Comparison of ENCODE assay signal across 9 cellular contexts in genomic region chr19:36665832-36666231, GRCh38. TPM values are rescaled to one million over a fixed set of nuclear protein-coding genes. Genes with fewer than 3 reads are reported as not detected.
DNase-seq lines count a peak whose midpoint lies in the region; ATAC-seq and TF ChIP-seq lines count a peak whose summit lies in the region.
"Had no signal": no experiment of that assay in that cellular context is flagged by ENCODE, and none has a peak within 500 bp of the region (broad histone marks: within the 10 kb centered on the region; RNA-seq: fewer than 3 reads in every experiment).

No MANE protein-coding gene starts in this region.

- POLR2A ChIA-PET in Caco-2 (lab: Charles Lee) (interaction anchor here (1.3 kb wide), 1 partner anchor 93 kb away, joined by 6 read pairs; the partner anchor contains the start of gene ZNF529), RWPE1 (lab: Yijun Ruan, JAX; ENCODE audit: low non-redundant PET) (no interaction called here)

- H3K4me1 ChIP-seq in Caco-2 (no peaks in the 10 kb centered on the region), esophagus muscularis mucosa (peaks cover 12 to 28% (median 20%) of the 10 kb centered on the region in 4 donors), ovary (ENCODE audit: insufficient read depth) (peaks cover 6% of the 10 kb centered on the region)

- intact Hi-C loops in Caco-2 (cut with micrococcal nuclease; ENCODE audit: unreplicated experiment) (loop anchor here (1.0 to 10.0 kb wide), 5 partner anchors 21 to 451 kb away; partner anchors contain the start of genes ZNF146, ZNF529, ZNF565 and ZNF566), esophagus muscularis mucosa (cut with DNase I) (loop anchor here (10.0 kb wide), 1 partner anchor 91 kb away; the partner anchor contains the start of gene ZNF529), ovary (cut with DNase I) (no loop called here)

- CTCF ChIA-PET in Caco-2 (lab: Charles Lee), result no interaction called here
- CTCF ChIA-PET in RWPE1 (lab: Yijun Ruan, JAX), result interaction anchor here (0.8 kb wide), 1 partner anchor 1853 kb away, joined by 7 read pairs; no protein-coding TSS in a partner anchor

- ATAC-seq in HG03442 (IDR thresholded peaks at IDR 0.05; ENCODE audit: unreplicated experiment), result no peak

- no TSS peak for BruUV-seq in Caco-2 (replicated peaks; lab: Mats Ljungman, UMichigan)

- H3K27ac ChIP-seq in RWPE1 (peak overlapping the region; percentile 78), esophagus muscularis mucosa (replicated peaks in 1 of 4) (no peak overlapping the region), ovary (no peak overlapping the region)

- H3K27me3 ChIP-seq in Caco-2 (replicated peaks; ENCODE audit: control insufficient read depth, insufficient read depth, low read length) (no peaks in the 10 kb centered on the region), esophagus muscularis mucosa (no peaks in the 10 kb centered on the region), ovary (no peaks in the 10 kb centered on the region)

- H3K4me3 Mint-ChIP-seq in Caco-2 (ENCODE audit: unreplicated experiment), result peak overlapping the region; percentile 98

- H3K36me3 ChIP-seq in Caco-2 (ENCODE audit: control insufficient read depth, insufficient read depth, low read length) (no peaks in the 10 kb centered on the region), esophagus muscularis mucosa (peaks cover 6 to 35% (median 24%) of the 10 kb centered on the region in 4 donors), ovary (no peaks in the 10 kb centered on the region)

- H3K4me3 ChIP-seq in Caco-2 (ENCODE audit: low read depth, low read length) (peak overlapping the region; percentile 50), esophagus muscularis mucosa (peak overlapping the region; percentile 62 to 86 (median 70)), ovary (peak overlapping the region; percentile 68)

- H3K36me3 Mint-ChIP-seq in Caco-2 (ENCODE audit: insufficient read depth, unreplicated experiment), result peaks cover 26% of the 10 kb centered on the region

- 0 out of 2 replicates have a peak, but pooled peaks cover 10% of the 10 kb centered on the region for H3K9me3 ChIP-seq in Caco-2
- peaks cover 0 to 15% (median 1%) of the 10 kb centered on the region in 4 donors for H3K9me3 ChIP-seq in esophagus muscularis mucosa
- H3K9me3 ChIP-seq in ovary, result peaks cover 0 to 7% of the 10 kb centered on the region in 2 donors

- H3K4me1 Mint-ChIP-seq in Caco-2 (ENCODE audit: low read depth, unreplicated experiment), result peaks cover 7% of the 10 kb centered on the region

- no peak for TF ChIP-seq CTCF in Caco-2 (IDR thresholded peaks at IDR 0.05; ENCODE audit: insufficient read depth in 1 of 2, low read depth in 1 of 2, low read length in 1 of 2, severe bottlenecking in 1 of 2, unreplicated experiment in 1 of 2)
- TF ChIP-seq CTCF in RWPE1 (conservative IDR thresholded peaks at IDR 0.05; ENCODE audit: low read depth), result no peak
- TF ChIP-seq CTCF in esophagus muscularis mucosa (IDR thresholded peaks at IDR 0.05), result no peak
- no peak for TF ChIP-seq CTCF in ovary (IDR thresholded peaks at IDR 0.05)

- TF ChIP-seq POLR2A in esophagus muscularis mucosa (IDR thresholded peaks at IDR 0.05; ENCODE audit: low read depth) (no peak), ovary (IDR thresholded peaks at IDR 0.05) (no peak)

- WGBS in esophagus muscularis mucosa, result 56% methylated on average over 14 of the region's 14 CpGs
- 53 to 57% (median 55%) methylated on average over 14 of the region's 14 CpGs for WGBS in ovary, 3 donors

- TF ChIP-seq EP300 in esophagus muscularis mucosa (IDR thresholded peaks at IDR 0.05), result no peak
- TF ChIP-seq EP300 in ovary (IDR thresholded peaks at IDR 0.05), result no peak

- DNase-seq in Caco-2, result no peak
- no peak for DNase-seq in RWPE1 (ENCODE audit: low spot score)
- no peak for DNase-seq in esophagus muscularis mucosa (ENCODE audit: extremely low spot score)
- DNase-seq in ovary, result no peak
- DNase-seq in activated gamma-delta T cell (lab: John Stamatoyannopoulos, UW), result no peak
- DNase-seq in middle frontal gyrus (ENCODE audit: extremely low spot score, low spot score), result no peak
- no peak for DNase-seq in GDM1 (lab: John Stamatoyannopoulos, UW)
- DNase-seq: NCI-H510A had no signal

- peak overlapping the region; percentile 91 for H3K27ac Mint-ChIP-seq in Caco-2 (ENCODE audit: unreplicated experiment)

- no peaks in the 10 kb centered on the region for H3K27me3 Mint-ChIP-seq in Caco-2 (ENCODE audit: insufficient read depth, unreplicated experiment)

- peaks cover 44% of the 10 kb centered on the region for H3K9me3 Mint-ChIP-seq in Caco-2 (ENCODE audit: unreplicated experiment)

RNA-seq across cellular contexts. Expression of gene ZNF461, which starts 0.8 kb away (rescaled TPM):
- total RNA-seq in Caco-2 (2022) (6.5 and 8.5 TPM in 2 replicates), esophagus muscularis mucosa (10 to 100 TPM in 3 of 4 donors, 1 to 10 TPM in 1; 6.3 to 14.2 (median 10.5) TPM), ovary (10 to 100 TPM in 2 of 7 donors, 1 to 10 TPM in 5; 6.4 to 12.9 (median 9.1) TPM)
- 1 to 10 TPM; 4.7 to 9.9 TPM for polyA plus RNA-seq in ovary

RNA-seq across cellular contexts. Expression of gene ZNF567, which starts 21.6 kb away (rescaled TPM):
- total RNA-seq in Caco-2 (2022) (8.6 and 9.0 TPM in 2 replicates), esophagus muscularis mucosa (1 to 10 TPM; 5.5 to 9.1 (median 6.9) TPM), ovary (10 to 100 TPM in 2 of 7 donors, 1 to 10 TPM in 5; 7.4 to 12.6 (median 9.0) TPM)
- 1 to 10 TPM; 4.3 to 8.4 TPM for polyA plus RNA-seq in ovary

Comparison
In these comparisons a context has a peak if more than half of its experiments do, and no peak if none do; other contexts are left out.
1. intact Hi-C loops: an anchor here in Caco-2 (1.0 to 10.0 kb wide) and esophagus muscularis mucosa (10.0 kb wide); none called in ovary.